ENCODE assay signal across 8 cellular contexts in the genomic region with DNA sequence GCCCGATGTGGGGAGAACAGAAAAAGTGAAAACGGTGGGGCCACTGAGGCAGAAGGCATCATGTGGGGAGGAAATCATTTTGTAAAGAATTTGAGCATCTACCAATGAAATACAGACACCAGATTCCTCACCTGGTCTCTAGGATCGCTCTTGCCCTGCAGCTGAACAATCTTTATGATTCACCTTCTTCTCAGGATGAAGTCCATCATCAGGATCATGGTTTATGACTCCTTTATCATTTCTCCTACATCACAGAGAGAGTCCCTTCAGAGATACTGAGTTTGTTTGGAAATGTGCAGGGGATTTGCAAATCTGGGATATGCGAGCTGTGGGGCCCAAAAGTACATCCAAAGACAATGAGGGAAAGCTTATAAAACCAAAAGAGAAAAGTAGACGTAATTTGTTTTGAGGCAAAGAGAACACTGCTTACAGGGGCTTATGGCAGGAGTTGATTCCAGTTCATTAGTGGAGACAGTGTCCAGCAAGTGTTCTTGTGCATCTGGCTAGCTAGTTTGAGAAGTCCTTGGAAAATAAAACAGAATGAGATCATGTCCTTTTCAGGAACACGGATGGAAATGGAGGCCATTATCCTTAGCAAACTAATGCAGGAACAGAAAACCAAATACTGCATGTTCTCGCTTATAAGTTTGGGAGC. TPM values are rescaled to one million over a fixed set of nuclear protein-coding genes. Genes with fewer than 3 reads are reported as not detected.
DNase-seq lines count a peak whose midpoint lies in the region; ATAC-seq lines count a peak whose summit lies in the region.

No MANE protein-coding gene starts in this region.

- peaks cover 19% of the 10 kb centered on the region for H3K4me1 ChIP-seq in iPS-20b (ENCODE audit: insufficient read depth, low read length)

- no peaks in the 10 kb centered on the region for H3K36me3 ChIP-seq in iPS-20b (ENCODE audit: insufficient read depth, low read depth, low read length)

- H3K27me3 Mint-ChIP-seq in activated T-helper 17 cell treated with anti-CD3 and anti-CD28 coated beads, Interleukin-2, amount 50 U/mL, for 72 hours: peaks cover 23% of the 10 kb centered on the region

- peaks cover 29% of the 10 kb centered on the region for H3K4me1 Mint-ChIP-seq in activated T-helper 17 cell treated with anti-CD3 and anti-CD28 coated beads, Interleukin-2, amount 50 U/mL, for 72 hours

- H3K4me3 ChIP-seq in iPS-20b (ENCODE audit: low read length): peak overlapping the region; percentile 60; the same call in 1 of the 2 replicates

- H3K27ac ChIP-seq in iPS-20b (ENCODE audit: low read length) (peak overlapping the region; percentile 18), temporal lobe (ENCODE audit: low read depth, low read length) (peak overlapping the region; percentile 30)

- H3K27ac Mint-ChIP-seq in activated T-helper 17 cell treated with anti-CD3 and anti-CD28 coated beads, Interleukin-2, amount 50 U/mL, for 72 hours: no peak overlapping the region

- peak overlapping the region; percentile 48 for H3K4me3 Mint-ChIP-seq in activated T-helper 17 cell treated with anti-CD3 and anti-CD28 coated beads, Interleukin-2, amount 50 U/mL, for 72 hours

- DNase-seq in kidney glomerular epithelial cell (lab: John Stamatoyannopoulos, UW) (no peak), NCI-H446 treated with DMSO at 0.1 percent for 48 hours (lab: John Stamatoyannopoulos, UW) (no peak), NK-92 (lab: John Stamatoyannopoulos, UW; ENCODE audit: unreplicated experiment) (no peak)
- no peak for DNase-seq in activated CD4-positive, alpha-beta T cell treated with anti-CD3 and anti-CD28 coated beads, Interleukin-2, amount 50 U/mL, for 48 hours

- H3K36me3 Mint-ChIP-seq in activated T-helper 17 cell treated with anti-CD3 and anti-CD28 coated beads, Interleukin-2, amount 50 U/mL, for 72 hours (ENCODE audit: low read depth): no peaks in the 10 kb centered on the region

- H3K9ac ChIP-seq in iPS-20b (ENCODE audit: low read depth, low read length): peak overlapping the region; percentile 60; the same call in 1 of the 2 replicates

- H3K27me3 ChIP-seq in iPS-20b (ENCODE audit: insufficient read depth, low read length): no peaks in the 10 kb centered on the region

- no peaks in the 10 kb centered on the region for H3K9me3 ChIP-seq in iPS-20b (ENCODE audit: insufficient read depth, low read depth, low read length)

- H3K9me3 Mint-ChIP-seq in activated T-helper 17 cell treated with anti-CD3 and anti-CD28 coated beads, Interleukin-2, amount 50 U/mL, for 72 hours: no peaks in the 10 kb centered on the region

- ATAC-seq in GM21723 (IDR thresholded peaks at IDR 0.05; ENCODE audit: unreplicated experiment): peak; percentile 8
- peak; percentile 9 for ATAC-seq in activated T-helper 17 cell treated with anti-CD3 and anti-CD28 coated beads, Interleukin-2, amount 50 U/mL, for 72 hours (replicated peaks)

RNA-seq across cellular contexts. Expression of a gene that starts 15.3 kb away (rescaled TPM):
- 100 to 1,000 TPM; 106 to 142 TPM for total RNA-seq in activated T-helper 17 cell treated with anti-CD3 and anti-CD28 coated beads, Interleukin-2, amount 50 U/mL, for 72 hours
- 29.3 TPM for total RNA-seq in temporal lobe

RNA-seq across cellular contexts. Expression of a gene that starts 52.8 kb away (rescaled TPM):
- total RNA-seq in activated T-helper 17 cell treated with anti-CD3 and anti-CD28 coated beads, Interleukin-2, amount 50 U/mL, for 72 hours: under 1 TPM in 1 of 2 donors, not detected in 1; 0.15 TPM
- 2.5 TPM for total RNA-seq in temporal lobe
